ENCODE assay signal across 1 cellular context in genomic region chr3:179651687-179652466, GRCh38.
TF ChIP-seq lines count a peak whose summit lies in the region.

No MANE protein-coding gene starts in this region.

TF ChIP-seq in H1, 55 proteins besides CTCF, POLR2A, EP300 and RAD21:
- TF ChIP-seq POLR2AphosphoS5 (IDR thresholded peaks at IDR 0.05; ENCODE audit: low read depth, low read length), result no peak
- TF ChIP-seq NANOG (IDR thresholded peaks at IDR 0.05; ENCODE audit: insufficient read depth, low read depth, low read length, poor library complexity, severe bottlenecking), result no peak
- TF ChIP-seq BACH1 (IDR thresholded peaks at IDR 0.05; ENCODE audit: low read length), result no peak
- no peak for TF ChIP-seq SIRT6 (IDR thresholded peaks at IDR 0.05; ENCODE audit: low read length)
- no peak for TF ChIP-seq KDM1A (IDR thresholded peaks at IDR 0.05; ENCODE audit: borderline replicate concordance, low read length)
- TF ChIP-seq EGR1 (IDR thresholded peaks at IDR 0.05; ENCODE audit: borderline replicate concordance, low read depth, low read length), result no peak
- no peak for TF ChIP-seq HDAC6 (IDR thresholded peaks at IDR 0.05; ENCODE audit: low read depth, low read length)
- TF ChIP-seq MAFK (IDR thresholded peaks at IDR 0.05; ENCODE audit: low read depth, low read length), result no peak
- no peak for TF ChIP-seq RNF2 (IDR thresholded peaks at IDR 0.05; ENCODE audit: borderline replicate concordance, low read depth, low read length, missing control alignments, poor library complexity, severe bottlenecking)
- TF ChIP-seq HDAC2 (IDR thresholded peaks at IDR 0.05; ENCODE audit: borderline replicate concordance in 1 of 2, low read depth in 2 of 2, low read length in 2 of 2), result no peak
- TF ChIP-seq CTBP2 (IDR thresholded peaks at IDR 0.05; ENCODE audit: borderline replicate concordance, insufficient read depth, insufficient read length, low read length), result no peak
- no peak for TF ChIP-seq ZNF274 (IDR thresholded peaks at IDR 0.05; ENCODE audit: borderline replicate concordance, extremely low read depth, low read length)
- no peak for TF ChIP-seq CBX8 (IDR thresholded peaks at IDR 0.05; ENCODE audit: borderline replicate concordance, low read depth, low read length)
- no peak for TF ChIP-seq TAF1 (IDR thresholded peaks at IDR 0.05; ENCODE audit: low read depth, low read length)
- no peak for TF ChIP-seq PHF8 (conservative IDR thresholded peaks at IDR 0.05; ENCODE audit: low read depth, low read length)
